Comparison of ENCODE assay signal across 31 cellular contexts in the genomic region with DNA sequence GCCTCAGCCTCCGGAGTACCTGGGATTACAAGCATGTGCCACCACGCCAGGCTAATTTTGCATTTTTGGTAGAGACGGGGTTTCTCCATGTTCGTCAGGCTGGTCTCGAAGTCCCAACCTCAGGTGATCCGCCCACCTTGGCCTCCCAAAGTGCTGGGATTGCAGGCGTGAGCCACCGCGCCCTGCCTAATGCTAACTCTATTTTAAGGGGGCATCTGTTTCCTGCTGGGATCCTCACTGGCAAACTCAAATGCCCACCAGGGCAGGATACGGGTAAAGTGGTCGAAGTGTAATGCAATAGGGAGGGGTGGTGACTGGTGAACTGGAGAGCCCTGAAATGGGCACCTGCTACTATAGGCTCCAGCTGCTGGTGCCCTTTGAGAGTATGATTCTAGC.
"Had no signal": no experiment of that assay in that cellular context is flagged by ENCODE, and none has a peak within 500 bp of the region (broad histone marks: within the 10 kb centered on the region; RNA-seq: fewer than 3 reads in every experiment).

No MANE protein-coding gene starts in this region.

- H3K36me3 Mint-ChIP-seq: WTC11 had no signal

- H3K4me1 ChIP-seq: ascending aorta, body of pancreas had no signal

- ATAC-seq: activated CD8-positive, alpha-beta T cell treated with anti-CD3 and anti-CD28 coated beads, Interleukin-2, amount 10 ng/mL, durations not matched to agents 7 days and 5 days; activated naive CD4-positive, alpha-beta T cell treated with anti-CD3 and anti-CD28 coated beads, Interleukin-2, amount 50 U/mL, for 72 hours; activated naive CD8-positive, alpha-beta T cell treated with anti-CD3 and anti-CD28 coated beads, Interleukin-2, amount 50 U/mL, for 24 hours; body of pancreas; SK-N-SH treated with all-trans-retinoic acid at 6 μM for 48 hours had no signal

- H3K27me3 Mint-ChIP-seq: activated naive CD8-positive, alpha-beta T cell treated with anti-CD3 and anti-CD28 coated beads, Interleukin-2, amount 50 U/mL, for 24 hours; activated T-cell treated with anti-CD3 and anti-CD28 coated beads, Interleukin-2, amount 50 U/mL, for 24 hours had no signal

- H3K9me3 ChIP-seq: ascending aorta, body of pancreas, Peyer's patch, SJSA1 had no signal

- H3K36me3 ChIP-seq: ascending aorta, Peyer's patch, SJSA1 had no signal

- H3K4me3 Mint-ChIP-seq: activated CD8-positive, alpha-beta T cell treated with anti-CD3 and anti-CD28 coated beads, Interleukin-2, amount 10 ng/mL, durations not matched to agents 7 days and 5 days; activated naive CD8-positive, alpha-beta T cell treated with anti-CD3 and anti-CD28 coated beads, Interleukin-2, amount 50 U/mL, for 24 hours; activated T-cell treated with anti-CD3 and anti-CD28 coated beads, Interleukin-2, amount 50 U/mL, for 24 hours; activated T-helper 1 cell treated with anti-CD3 and anti-CD28 coated beads, Interleukin-12 subunit alpha, Interleukin-12 subunit beta, Interleukin-2, Interleukin-4 antibody, amounts not matched to agents 30 ng/mL and 10 ng/mL and 1 ng/mL, durations not matched to agents 14 hours and 24 hours and 36 hours; WTC11 had no signal

- DNase-seq: activated CD4-positive, alpha-beta T cell treated with anti-CD3 and anti-CD28 coated beads for 48 hours; activated CD4-positive, alpha-beta T cell treated with anti-CD3 and anti-CD28 coated beads, Interleukin-2, amount 50 U/mL, for 4 hours; activated CD4-positive, CD25-positive, alpha-beta regulatory T cell treated with anti-CD3 and anti-CD28 coated beads, Interleukin-2, amount 50 U/mL, for 72 hours; activated CD8-positive, alpha-beta T cell treated with anti-CD3 and anti-CD28 coated beads, Interleukin-2, amount 10 ng/mL, durations not matched to agents 7 days and 5 days; activated effector memory CD4-positive, alpha-beta T cell treated with Interleukin-2 at 50 U/mL for 16 hours; activated naive CD4-positive, alpha-beta T cell treated with Interleukin-2 at 50 U/mL for 16 hours; activated naive CD8-positive, alpha-beta T cell treated with anti-CD3 and anti-CD28 coated beads, Interleukin-2, amount 50 U/mL, for 24 hours; activated T-cell treated with anti-CD3 and anti-CD28 coated beads, Interleukin-2, amount 50 U/mL, for 24 hours; amniotic stem cell; body of pancreas; central memory CD4-positive, alpha-beta T cell; Kasumi-1; NCI-H1417; NCI-H1930; NCI-H2171; NCI-H2227 treated with DMSO at 0.1 percent for 48 hours; NCI-H526 treated with DMSO at 0.1 percent for 48 hours; NCI-H82; NK-92 treated with Interleukin-12 subunit alpha and Interleukin-12 subunit beta, amount 100 ng/mL, for 24 hours; OCI-M1; Peyer's patch; SHP77; SW 1271 had no signal

- H3K27ac Mint-ChIP-seq: activated CD8-positive, alpha-beta T cell treated with anti-CD3 and anti-CD28 coated beads, Interleukin-2, amount 10 ng/mL, durations not matched to agents 7 days and 5 days; activated naive CD4-positive, alpha-beta T cell treated with anti-CD3 and anti-CD28 coated beads, Interleukin-2, amount 50 U/mL, for 72 hours; activated naive CD8-positive, alpha-beta T cell treated with anti-CD3 and anti-CD28 coated beads, Interleukin-2, amount 50 U/mL, for 24 hours; activated T-cell treated with anti-CD3 and anti-CD28 coated beads, Interleukin-2, amount 50 U/mL, for 24 hours; activated T-helper 1 cell treated with anti-CD3 and anti-CD28 coated beads, Interleukin-12 subunit alpha, Interleukin-12 subunit beta, Interleukin-2, Interleukin-4 antibody, amounts not matched to agents 30 ng/mL and 10 ng/mL and 1 ng/mL, durations not matched to agents 14 hours and 24 hours and 36 hours had no signal

- FAIRE-seq: bronchial epithelial cell had no signal

- H3K27me3 ChIP-seq: ascending aorta, body of pancreas, Peyer's patch, SJSA1 had no signal

- H3K27ac ChIP-seq: ascending aorta, body of pancreas, Peyer's patch, RWPE1, SJSA1 had no signal

- H3K4me3 ChIP-seq: ascending aorta, body of pancreas, Peyer's patch, SJSA1 had no signal

- H3K9me3 Mint-ChIP-seq: WTC11 had no signal
